6 cellular contexts compared by ENCODE assay signal in genomic region chr21:33864150-33864549, GRCh38.
"Had no signal": no experiment of that assay in that cellular context is flagged by ENCODE, and none has a peak within 500 bp of the region (broad histone marks: within the 10 kb centered on the region; RNA-seq: fewer than 3 reads in every experiment).

No MANE protein-coding gene starts in this region.

- DNase-seq: GM23248, GOT3, H7, IMR-90 had no signal

- H3K9me3 ChIP-seq: HAP-1 had no signal

- H3K27ac ChIP-seq: GM23248 had no signal

- H3K4me3 ChIP-seq: GM23248, HAP-1, K562 had no signal

- H3K4me1 ChIP-seq: HAP-1 had no signal

- H3K36me3 ChIP-seq: HAP-1 had no signal
